In genomic region chr3:129440648-129441190, GRCh38 we compare ENCODE assay signal across 8 cellular contexts. TPM values are rescaled to one million over a fixed set of nuclear protein-coding genes. Genes with fewer than 3 reads are reported as not detected.
A peak's percentile ranks its signal among the peaks of the same experiment; 100 is the strongest.
DNase-seq lines count a peak whose midpoint lies in the region; ATAC-seq and TF ChIP-seq lines count a peak whose summit lies in the region.

No MANE protein-coding gene starts in this region.

- peak overlapping the region; percentile 70 to 95 (median 89) for H3K27ac ChIP-seq in thyroid gland

- peak overlapping the region; percentile 83 for H3K4me3 Mint-ChIP-seq in activated CD8-positive, alpha-beta memory T cell treated with anti-CD3 and anti-CD28 coated beads, Interleukin-2, amount 10 ng/mL, durations not matched to agents 7 days and 5 days
- peak overlapping the region; percentile 97 for H3K4me3 Mint-ChIP-seq in activated naive CD8-positive, alpha-beta T cell

- no peak for DNase-seq in activated CD8-positive, alpha-beta memory T cell treated with anti-CD3 and anti-CD28 coated beads, Interleukin-2, amount 10 ng/mL, durations not matched to agents 7 days and 5 days
- no peak for DNase-seq in activated CD8-positive, alpha-beta memory T cell treated with anti-CD3 and anti-CD28 coated beads, Interleukin-2, amount 50 U/mL, for 4 hours
- DNase-seq in kidney glomerular epithelial cell (lab: John Stamatoyannopoulos, UW): peak; percentile 54
- no peak for DNase-seq in thyroid gland
- DNase-seq in NCI-H510A (lab: John Stamatoyannopoulos, UW): no peak
- DNase-seq in NCI-H2171 (lab: John Stamatoyannopoulos, UW): no peak

- no peak for ATAC-seq in activated CD8-positive, alpha-beta memory T cell treated with anti-CD3 and anti-CD28 coated beads, Interleukin-2, amount 10 ng/mL, durations not matched to agents 7 days and 5 days
- ATAC-seq in GM18511 (IDR thresholded peaks at IDR 0.05; ENCODE audit: unreplicated experiment): no peak

- TF ChIP-seq POLR2A in thyroid gland (IDR thresholded peaks at IDR 0.05): no peak

- H3K27me3 ChIP-seq in thyroid gland: no peaks in the 10 kb centered on the region

- H3K9me3 ChIP-seq in thyroid gland: no peaks in the 10 kb centered on the region

- H3K9me3 Mint-ChIP-seq in activated CD8-positive, alpha-beta memory T cell treated with anti-CD3 and anti-CD28 coated beads, Interleukin-2, amount 10 ng/mL, durations not matched to agents 7 days and 5 days (ENCODE audit: low read depth): no peaks in the 10 kb centered on the region
- no peaks in the 10 kb centered on the region for H3K9me3 Mint-ChIP-seq in activated naive CD8-positive, alpha-beta T cell (ENCODE audit: low read depth)

- peaks cover 24 to 41% of the 10 kb centered on the region in 2 donors for H3K4me1 ChIP-seq in thyroid gland

- H3K4me3 ChIP-seq in thyroid gland (replicated peaks in 1 of 3): peak overlapping the region; percentile 24 to 85 (median 79)

- H3K36me3 Mint-ChIP-seq in activated CD8-positive, alpha-beta memory T cell treated with anti-CD3 and anti-CD28 coated beads, Interleukin-2, amount 10 ng/mL, durations not matched to agents 7 days and 5 days: peaks cover 24% of the 10 kb centered on the region
- H3K36me3 Mint-ChIP-seq in activated naive CD8-positive, alpha-beta T cell: peaks cover 4% of the 10 kb centered on the region

- intact Hi-C loops in thyroid gland (cut with DNase I): no loop called here

- no peak for TF ChIP-seq CTCF in thyroid gland (IDR thresholded peaks at IDR 0.05)

- peak overlapping the region; percentile 91 for H3K27ac Mint-ChIP-seq in activated CD8-positive, alpha-beta memory T cell treated with anti-CD3 and anti-CD28 coated beads, Interleukin-2, amount 10 ng/mL, durations not matched to agents 7 days and 5 days
- H3K27ac Mint-ChIP-seq in activated naive CD8-positive, alpha-beta T cell: peak overlapping the region; percentile 99

- H3K27me3 Mint-ChIP-seq in activated CD8-positive, alpha-beta memory T cell treated with anti-CD3 and anti-CD28 coated beads, Interleukin-2, amount 10 ng/mL, durations not matched to agents 7 days and 5 days: no peaks in the 10 kb centered on the region
- H3K27me3 Mint-ChIP-seq in activated naive CD8-positive, alpha-beta T cell: no peaks in the 10 kb centered on the region

- CTCF ChIA-PET in activated CD8-positive, alpha-beta memory T cell treated with anti-CD3 and anti-CD28 coated beads, Interleukin-2, amount 10 ng/mL, durations not matched to agents 7 days and 5 days (lab: Charles Lee): interaction anchor here (0.9 to 1.6 kb wide), 8 partner anchors 13 to 470 kb away, joined by 3 to 6 read pairs (median 3); a partner anchor contains a TSS

- peaks cover 0 to 14% of the 10 kb centered on the region in 2 donors for H3K36me3 ChIP-seq in thyroid gland

- WGBS in thyroid gland, 2 donors: 10 to 13% methylated on average over 7 of the region's 7 CpGs

- H3K4me1 Mint-ChIP-seq in activated CD8-positive, alpha-beta memory T cell treated with anti-CD3 and anti-CD28 coated beads, Interleukin-2, amount 10 ng/mL, durations not matched to agents 7 days and 5 days: peaks cover 58% of the 10 kb centered on the region
- peaks cover 61% of the 10 kb centered on the region for H3K4me1 Mint-ChIP-seq in activated naive CD8-positive, alpha-beta T cell (ENCODE audit: low read depth)

RNA-seq across cellular contexts. Expression of gene IFT122, which starts 0.7 kb away (rescaled TPM):
- total RNA-seq in activated CD8-positive, alpha-beta memory T cell treated with anti-CD3 and anti-CD28 coated beads, Interleukin-2, amount 10 ng/mL, durations not matched to agents 7 days and 5 days: 10 to 100 TPM; 15.6 to 34.0 TPM
- total RNA-seq in thyroid gland: 10 to 100 TPM; 40.7 to 67.9 (median 46.7) TPM

RNA-seq across cellular contexts. Expression of gene MBD4, which starts 1.0 kb away (rescaled TPM):
- total RNA-seq in activated CD8-positive, alpha-beta memory T cell treated with anti-CD3 and anti-CD28 coated beads, Interleukin-2, amount 10 ng/mL, durations not matched to agents 7 days and 5 days: 10 to 100 TPM; 51.9 to 52.0 TPM
- total RNA-seq in thyroid gland: 10 to 100 TPM; 22.9 to 35.2 (median 28.6) TPM

RNA-seq across cellular contexts. Expression of gene EFCAB12, which starts 12.3 kb away (rescaled TPM):
- 1 to 10 TPM in 1 of 2 experiments, under 1 TPM in 1; 0.56 to 1.4 TPM for total RNA-seq in activated CD8-positive, alpha-beta memory T cell treated with anti-CD3 and anti-CD28 coated beads, Interleukin-2, amount 10 ng/mL, durations not matched to agents 7 days and 5 days
- total RNA-seq in thyroid gland: 1 to 10 TPM in 1 of 4 donors, under 1 TPM in 3; 0.67 to 1.2 (median 0.74) TPM
